8 cellular contexts compared by ENCODE assay signal in genomic region chr13:52128714-52129700, GRCh38. TPM values are rescaled to one million over a fixed set of nuclear protein-coding genes. Genes with fewer than 3 reads are reported as not detected.
DNase-seq lines count a peak whose midpoint lies in the region; ATAC-seq, FAIRE-seq and TF ChIP-seq lines count a peak whose summit lies in the region.

NEK5 (minus strand) TSS chr13:52129073; CDS start chr13:52127482, 1,591 bp downstream.

- H3K4me1 ChIP-seq in cardiac muscle cell (ENCODE audit: low read depth) (no peaks in the 10 kb centered on the region), pancreas (peaks cover 0 to 6% (median 4%) of the 10 kb centered on the region in 3 donors)

- FAIRE-seq in D721Med (lab: Jason Lieb, UNC) (no peak), HTR-8/SVneo (lab: Jason Lieb, UNC) (no peak), pancreas (lab: Jason Lieb, UNC) (no peak)

- H3K27me3 ChIP-seq in cardiac muscle cell: no peaks in the 10 kb centered on the region
- no peaks in the 10 kb centered on the region for H3K27me3 ChIP-seq in pancreas

- H3K9me3 ChIP-seq in SK-N-MC (ENCODE audit: low read depth, low read length): no peaks in the 10 kb centered on the region
- no peaks in the 10 kb centered on the region for H3K9me3 ChIP-seq in cardiac muscle cell (ENCODE audit: low read depth)
- H3K9me3 ChIP-seq in pancreas: no peaks in the 10 kb centered on the region

- H3K9ac ChIP-seq in SK-N-MC (ENCODE audit: insufficient read length): peak within 1 kb of the TSS; percentile 25

- peak; percentile 72 for DNase-seq in D721Med (ENCODE audit: insufficient read length, low spot score)
- peak; percentile 81 for DNase-seq in GM20000 (ENCODE audit: low spot score)
- DNase-seq in HTR-8/SVneo (ENCODE audit: insufficient read length, low spot score): peak; percentile 46
- DNase-seq in SK-N-MC (ENCODE audit: low read depth, low spot score): no peak
- peak; percentile 59 to 89 for DNase-seq in cardiac muscle cell (ENCODE audit: low read depth in 1 of 2, low spot score in 1 of 2)
- peak; percentile 57 to 93 (median 70) for DNase-seq in pancreas
- DNase-seq in type B pancreatic cell (ENCODE audit: extremely low spot score, unreplicated experiment): peak; percentile 86

- peak; percentile 90 to 94 (median 92) for ATAC-seq in pancreas

- intact Hi-C loops in pancreas (cut with DNase I): loop anchor here in 2 of 3 donors (5.0 to 10.0 kb wide), 2 partner anchors 124 to 232 kb away; no protein-coding TSS in a partner anchor

- TF ChIP-seq CTCF in D721Med (IDR thresholded peaks at IDR 0.05; ENCODE audit: insufficient read depth, missing control alignments) (peak; percentile 67), GM20000 (IDR thresholded peaks at IDR 0.05; ENCODE audit: extremely low read depth, missing control alignments) (peak; percentile 56), cardiac muscle cell (IDR thresholded peaks at IDR 0.05; ENCODE audit: low read depth, low read length) (peak; percentile 78), pancreas (IDR thresholded peaks at IDR 0.05) (peak; percentile 47 to 70 (median 58)), type B pancreatic cell (conservative IDR thresholded peaks at IDR 0.05) (peak; percentile 84)

- no peak within 1 kb of the TSS for H3K27ac ChIP-seq in SK-N-MC
- no peak within 1 kb of the TSS for H3K27ac ChIP-seq in cardiac muscle cell
- H3K27ac ChIP-seq in pancreas: peak within 1 kb of the TSS in 2 of 4 donors; percentile 1 to 47

- H3K4me1 Mint-ChIP-seq in activated naive CD8-positive, alpha-beta T cell (ENCODE audit: low read depth): peaks cover 14% of the 10 kb centered on the region
- peaks cover 6% of the 10 kb centered on the region for H3K4me1 Mint-ChIP-seq in type B pancreatic cell (ENCODE audit: unreplicated experiment)

- no peaks in the 10 kb centered on the region for H3K9me3 Mint-ChIP-seq in activated naive CD8-positive, alpha-beta T cell (ENCODE audit: low read depth)
- no peaks in the 10 kb centered on the region for H3K9me3 Mint-ChIP-seq in type B pancreatic cell

- WGBS in pancreas, 2 donors: 13% methylated on average over 64 to 71 of the region's 71 CpGs

- no peaks in the 10 kb centered on the region; the same call in 1 of the 2 replicates for H3K36me3 ChIP-seq in SK-N-MC (ENCODE audit: insufficient read depth, low read length)
- H3K36me3 ChIP-seq in cardiac muscle cell: peaks cover 6% of the 10 kb centered on the region
- H3K36me3 ChIP-seq in pancreas: peaks cover 0 to 5% (median 4%) of the 10 kb centered on the region in 3 donors

- peaks cover 16% of the 10 kb centered on the region for H3K27me3 Mint-ChIP-seq in activated naive CD8-positive, alpha-beta T cell
- H3K27me3 Mint-ChIP-seq in type B pancreatic cell: no peaks in the 10 kb centered on the region

- no peak within 1 kb of the TSS for H3K27ac Mint-ChIP-seq in activated naive CD8-positive, alpha-beta T cell
- peak within 1 kb of the TSS; percentile 72 for H3K27ac Mint-ChIP-seq in type B pancreatic cell

- H3K4me3 ChIP-seq in SK-N-MC (peak within 1 kb of the TSS; percentile 83), cardiac muscle cell (peak within 1 kb of the TSS; percentile 64), pancreas (peak within 1 kb of the TSS; percentile 58 to 89 (median 71))

- no peaks in the 10 kb centered on the region for H3K36me3 Mint-ChIP-seq in activated naive CD8-positive, alpha-beta T cell
- H3K36me3 Mint-ChIP-seq in type B pancreatic cell: peaks cover 21% of the 10 kb centered on the region

- H3K4me3 Mint-ChIP-seq in activated naive CD8-positive, alpha-beta T cell: peak within 1 kb of the TSS; percentile 85
- H3K4me3 Mint-ChIP-seq in type B pancreatic cell: peak within 1 kb of the TSS; percentile 89

RNA-seq across cellular contexts. Expression of gene NEK5, which starts in this region (rescaled TPM):
- total RNA-seq in cardiac muscle cell: 0.33 TPM in 1 of 2 replicates, not detected in the other
- polyA plus RNA-seq in cardiac muscle cell: 0.34 and 0.71 TPM in 2 replicates
- under 1 TPM; 0.09 to 0.50 (median 0.18) TPM for total RNA-seq in pancreas
- under 1 TPM; 0.19 to 0.47 TPM for polyA plus RNA-seq in pancreas
- total RNA-seq in type B pancreatic cell (ENCODE audit: low replicate concordance): 1.5 and 5.2 TPM in 2 replicates

Comparison
In these comparisons a context has a peak if more than half of its experiments do, and no peak if none do; other contexts are left out.
1. Peak in DNase-seq and H3K4me3 ChIP-seq in cardiac muscle cell; RNA of the gene not detected or under 1 TPM.
2. Peak in DNase-seq, ATAC-seq and H3K4me3 ChIP-seq in pancreas; RNA of the gene not detected or under 1 TPM.